ENCODE assay signal across 1 cellular context in the genomic region with DNA sequence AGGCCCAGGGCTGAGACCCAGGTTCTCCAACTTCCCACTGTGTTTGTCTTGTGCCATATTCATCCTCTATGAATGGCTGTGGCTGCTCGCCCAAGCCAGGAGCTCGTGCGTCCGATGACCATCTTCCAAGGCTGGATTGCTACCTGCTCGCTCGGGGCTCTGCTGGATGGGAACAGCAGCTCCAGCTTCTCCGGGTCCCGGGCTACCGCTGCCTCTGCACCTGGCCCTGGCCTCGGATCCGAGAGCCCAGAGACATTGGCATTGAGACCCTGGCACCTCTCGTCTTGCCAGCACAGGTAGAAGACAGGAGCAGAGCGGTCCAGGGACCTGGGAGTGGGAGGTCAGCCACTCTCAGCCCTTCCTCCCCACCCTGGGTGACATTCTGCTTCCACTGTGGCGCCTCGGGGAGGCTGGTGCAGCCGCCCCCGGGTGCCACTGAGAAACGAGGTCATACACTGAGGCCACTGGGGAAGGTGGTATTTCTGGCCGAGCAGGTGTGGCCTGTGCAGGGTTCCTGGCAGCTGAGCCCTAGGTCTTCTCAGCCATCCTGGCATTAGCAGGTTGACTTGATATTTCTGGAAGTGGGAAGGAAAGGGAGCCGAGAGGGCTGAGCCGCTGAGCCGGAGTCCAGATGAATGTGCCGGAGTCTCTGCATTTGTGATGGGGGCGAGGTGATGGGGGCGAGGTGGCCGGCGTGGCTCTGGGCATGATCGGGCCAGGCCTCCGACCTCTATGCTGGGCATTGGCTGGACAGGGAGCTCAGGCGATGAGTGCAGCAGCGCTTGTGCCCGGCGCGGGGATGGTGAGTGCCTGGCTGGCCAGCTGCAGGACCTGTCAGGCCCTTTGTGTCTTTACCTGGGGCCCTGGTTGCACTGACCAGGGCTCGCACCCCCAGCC.
TF ChIP-seq lines count a peak whose summit lies in the region.

No MANE protein-coding gene starts in this region.

TF ChIP-seq in GM23338, 12 proteins besides CTCF, POLR2A, EP300 and RAD21:
- TF ChIP-seq, protein P1, sequence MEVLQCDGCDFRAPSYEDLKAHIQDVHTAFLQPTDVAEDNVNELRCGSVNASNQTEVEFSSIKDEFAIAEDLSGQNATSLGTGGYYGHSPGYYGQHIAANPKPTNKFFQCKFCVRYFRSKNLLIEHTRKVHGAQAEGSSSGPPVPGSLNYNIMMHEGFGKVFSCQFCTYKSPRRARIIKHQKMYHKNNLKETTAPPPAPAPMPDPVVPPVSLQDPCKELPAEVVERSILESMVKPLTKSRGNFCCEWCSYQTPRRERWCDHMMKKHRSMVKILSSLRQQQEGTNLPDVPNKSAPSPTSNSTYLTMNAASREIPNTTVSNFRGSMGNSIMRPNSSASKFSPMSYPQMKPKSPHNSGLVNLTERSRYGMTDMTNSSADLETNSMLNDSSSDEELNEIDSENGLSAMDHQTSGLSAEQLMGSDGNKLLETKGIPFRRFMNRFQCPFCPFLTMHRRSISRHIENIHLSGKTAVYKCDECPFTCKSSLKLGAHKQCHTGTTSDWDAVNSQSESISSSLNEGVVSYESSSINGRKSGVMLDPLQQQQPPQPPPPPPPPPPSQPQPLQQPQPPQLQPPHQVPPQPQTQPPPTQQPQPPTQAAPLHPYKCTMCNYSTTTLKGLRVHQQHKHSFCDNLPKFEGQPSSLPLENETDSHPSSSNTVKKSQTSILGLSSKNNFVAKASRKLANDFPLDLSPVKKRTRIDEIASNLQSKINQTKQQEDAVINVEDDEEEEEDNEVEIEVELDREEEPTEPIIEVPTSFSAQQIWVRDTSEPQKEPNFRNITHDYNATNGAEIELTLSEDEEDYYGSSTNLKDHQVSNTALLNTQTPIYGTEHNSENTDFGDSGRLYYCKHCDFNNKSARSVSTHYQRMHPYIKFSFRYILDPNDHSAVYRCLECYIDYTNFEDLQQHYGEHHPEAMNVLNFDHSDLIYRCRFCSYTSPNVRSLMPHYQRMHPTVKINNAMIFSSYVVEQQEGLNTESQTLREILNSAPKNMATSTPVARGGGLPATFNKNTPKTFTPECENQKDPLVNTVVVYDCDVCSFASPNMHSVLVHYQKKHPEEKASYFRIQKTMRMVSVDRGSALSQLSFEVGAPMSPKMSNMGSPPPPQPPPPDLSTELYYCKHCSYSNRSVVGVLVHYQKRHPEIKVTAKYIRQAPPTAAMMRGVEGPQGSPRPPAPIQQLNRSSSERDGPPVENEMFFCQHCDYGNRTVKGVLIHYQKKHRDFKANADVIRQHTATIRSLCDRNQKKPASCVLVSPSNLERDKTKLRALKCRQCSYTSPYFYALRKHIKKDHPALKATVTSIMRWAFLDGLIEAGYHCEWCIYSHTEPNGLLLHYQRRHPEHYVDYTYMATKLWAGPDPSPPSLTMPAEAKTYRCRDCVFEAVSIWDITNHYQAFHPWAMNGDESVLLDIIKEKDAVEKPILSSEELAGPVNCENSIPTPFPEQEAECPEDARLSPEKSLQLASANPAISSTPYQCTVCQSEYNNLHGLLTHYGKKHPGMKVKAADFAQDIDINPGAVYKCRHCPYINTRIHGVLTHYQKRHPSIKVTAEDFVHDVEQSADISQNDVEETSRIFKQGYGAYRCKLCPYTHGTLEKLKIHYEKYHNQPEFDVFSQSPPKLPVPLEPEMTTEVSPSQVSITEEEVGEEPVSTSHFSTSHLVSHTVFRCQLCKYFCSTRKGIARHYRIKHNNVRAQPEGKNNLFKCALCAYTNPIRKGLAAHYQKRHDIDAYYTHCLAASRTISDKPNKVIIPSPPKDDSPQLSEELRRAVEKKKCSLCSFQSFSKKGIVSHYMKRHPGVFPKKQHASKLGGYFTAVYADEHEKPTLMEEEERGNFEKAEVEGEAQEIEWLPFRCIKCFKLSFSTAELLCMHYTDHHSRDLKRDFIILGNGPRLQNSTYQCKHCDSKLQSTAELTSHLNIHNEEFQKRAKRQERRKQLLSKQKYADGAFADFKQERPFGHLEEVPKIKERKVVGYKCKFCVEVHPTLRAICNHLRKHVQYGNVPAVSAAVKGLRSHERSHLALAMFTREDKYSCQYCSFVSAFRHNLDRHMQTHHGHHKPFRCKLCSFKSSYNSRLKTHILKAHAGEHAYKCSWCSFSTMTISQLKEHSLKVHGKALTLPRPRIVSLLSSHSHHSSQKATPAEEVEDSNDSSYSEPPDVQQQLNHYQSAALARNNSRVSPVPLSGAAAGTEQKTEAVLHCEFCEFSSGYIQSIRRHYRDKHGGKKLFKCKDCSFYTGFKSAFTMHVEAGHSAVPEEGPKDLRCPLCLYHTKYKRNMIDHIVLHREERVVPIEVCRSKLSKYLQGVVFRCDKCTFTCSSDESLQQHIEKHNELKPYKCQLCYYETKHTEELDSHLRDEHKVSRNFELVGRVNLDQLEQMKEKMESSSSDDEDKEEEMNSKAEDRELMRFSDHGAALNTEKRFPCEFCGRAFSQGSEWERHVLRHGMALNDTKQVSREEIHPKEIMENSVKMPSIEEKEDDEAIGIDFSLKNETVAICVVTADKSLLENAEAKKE (CRISPR knock-in tag; IDR thresholded peaks at IDR 0.05), result no peak
- no peak for TF ChIP-seq EZH2 (IDR thresholded peaks at IDR 0.05; ENCODE audit: low read depth, unreplicated experiment)
- no peak for TF ChIP-seq ZNF331 (CRISPR knock-in tag; IDR thresholded peaks at IDR 0.05; ENCODE audit: low read depth)
- TF ChIP-seq NANOG (IDR thresholded peaks at IDR 0.05; ENCODE audit: borderline replicate concordance), result no peak
- TF ChIP-seq ZNF114 (CRISPR knock-in tag; IDR thresholded peaks at IDR 0.05), result no peak
- TF ChIP-seq CREB1 (CRISPR knock-in tag; IDR thresholded peaks at IDR 0.05; ENCODE audit: low read depth), result no peak
- TF ChIP-seq JUNB (IDR thresholded peaks at IDR 0.05; ENCODE audit: unreplicated experiment), result no peak
- TF ChIP-seq, protein P2, sequence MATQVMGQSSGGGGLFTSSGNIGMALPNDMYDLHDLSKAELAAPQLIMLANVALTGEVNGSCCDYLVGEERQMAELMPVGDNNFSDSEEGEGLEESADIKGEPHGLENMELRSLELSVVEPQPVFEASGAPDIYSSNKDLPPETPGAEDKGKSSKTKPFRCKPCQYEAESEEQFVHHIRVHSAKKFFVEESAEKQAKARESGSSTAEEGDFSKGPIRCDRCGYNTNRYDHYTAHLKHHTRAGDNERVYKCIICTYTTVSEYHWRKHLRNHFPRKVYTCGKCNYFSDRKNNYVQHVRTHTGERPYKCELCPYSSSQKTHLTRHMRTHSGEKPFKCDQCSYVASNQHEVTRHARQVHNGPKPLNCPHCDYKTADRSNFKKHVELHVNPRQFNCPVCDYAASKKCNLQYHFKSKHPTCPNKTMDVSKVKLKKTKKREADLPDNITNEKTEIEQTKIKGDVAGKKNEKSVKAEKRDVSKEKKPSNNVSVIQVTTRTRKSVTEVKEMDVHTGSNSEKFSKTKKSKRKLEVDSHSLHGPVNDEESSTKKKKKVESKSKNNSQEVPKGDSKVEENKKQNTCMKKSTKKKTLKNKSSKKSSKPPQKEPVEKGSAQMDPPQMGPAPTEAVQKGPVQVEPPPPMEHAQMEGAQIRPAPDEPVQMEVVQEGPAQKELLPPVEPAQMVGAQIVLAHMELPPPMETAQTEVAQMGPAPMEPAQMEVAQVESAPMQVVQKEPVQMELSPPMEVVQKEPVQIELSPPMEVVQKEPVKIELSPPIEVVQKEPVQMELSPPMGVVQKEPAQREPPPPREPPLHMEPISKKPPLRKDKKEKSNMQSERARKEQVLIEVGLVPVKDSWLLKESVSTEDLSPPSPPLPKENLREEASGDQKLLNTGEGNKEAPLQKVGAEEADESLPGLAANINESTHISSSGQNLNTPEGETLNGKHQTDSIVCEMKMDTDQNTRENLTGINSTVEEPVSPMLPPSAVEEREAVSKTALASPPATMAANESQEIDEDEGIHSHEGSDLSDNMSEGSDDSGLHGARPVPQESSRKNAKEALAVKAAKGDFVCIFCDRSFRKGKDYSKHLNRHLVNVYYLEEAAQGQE (IDR thresholded peaks at IDR 0.05; ENCODE audit: unreplicated experiment), result no peak
- TF ChIP-seq, protein P3, sequence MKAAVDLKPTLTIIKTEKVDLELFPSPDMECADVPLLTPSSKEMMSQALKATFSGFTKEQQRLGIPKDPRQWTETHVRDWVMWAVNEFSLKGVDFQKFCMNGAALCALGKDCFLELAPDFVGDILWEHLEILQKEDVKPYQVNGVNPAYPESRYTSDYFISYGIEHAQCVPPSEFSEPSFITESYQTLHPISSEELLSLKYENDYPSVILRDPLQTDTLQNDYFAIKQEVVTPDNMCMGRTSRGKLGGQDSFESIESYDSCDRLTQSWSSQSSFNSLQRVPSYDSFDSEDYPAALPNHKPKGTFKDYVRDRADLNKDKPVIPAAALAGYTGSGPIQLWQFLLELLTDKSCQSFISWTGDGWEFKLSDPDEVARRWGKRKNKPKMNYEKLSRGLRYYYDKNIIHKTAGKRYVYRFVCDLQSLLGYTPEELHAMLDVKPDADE (IDR thresholded peaks at IDR 0.05), result no peak
- TF ChIP-seq POLR2AphosphoS5 (IDR thresholded peaks at IDR 0.05; ENCODE audit: low read depth), result no peak
- no peak for TF ChIP-seq EZH2phosphoT487 (IDR thresholded peaks at IDR 0.05; ENCODE audit: unreplicated experiment)
- TF ChIP-seq STAT1 (IDR thresholded peaks at IDR 0.05; ENCODE audit: unreplicated experiment), result no peak
